33 cellular contexts compared by ENCODE assay signal in the genomic region with DNA sequence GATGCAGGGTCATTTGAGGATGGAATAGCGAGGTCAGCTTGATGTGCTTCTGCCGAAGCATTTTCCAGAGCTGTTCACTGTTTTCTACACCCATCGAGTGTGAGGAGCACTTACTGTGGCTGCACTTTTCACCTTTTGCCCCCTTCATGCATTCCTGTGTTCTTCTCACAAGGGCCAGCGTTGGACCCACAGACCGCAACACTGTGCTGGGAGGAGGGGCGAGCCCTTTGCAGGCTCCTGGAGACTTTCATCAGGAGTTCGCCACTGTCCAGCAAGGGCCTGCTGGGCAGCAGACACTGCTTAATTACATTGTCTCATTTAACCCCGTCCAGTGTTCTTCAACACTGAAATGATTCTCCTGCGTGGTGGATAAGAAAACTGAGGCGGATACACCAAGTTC. TPM values are rescaled to one million over a fixed set of nuclear protein-coding genes. Genes with fewer than 3 reads are reported as not detected.
"Had no signal": no experiment of that assay in that cellular context is flagged by ENCODE, and none has a peak within 500 bp of the region (broad histone marks: within the 10 kb centered on the region; RNA-seq: fewer than 3 reads in every experiment).

No MANE protein-coding gene starts in this region.

- H3K9ac ChIP-seq: parathyroid adenoma had no signal

- H3K36me3 ChIP-seq: esophagus squamous epithelium, heart right ventricle, left ventricle myocardium inferior, right lobe of liver, stomach, thyroid gland had no signal

- H3K27me3 Mint-ChIP-seq: progenitor cell of endocrine pancreas had no signal

- H3K27ac ChIP-seq: coronary artery, esophagus squamous epithelium, heart right ventricle, left ventricle myocardium inferior, parathyroid adenoma, right lobe of liver, stomach, thyroid gland had no signal

- H3K4me1 ChIP-seq: heart right ventricle, left ventricle myocardium inferior, parathyroid adenoma, right lobe of liver had no signal

- H3K36me3 Mint-ChIP-seq: immature natural killer cell; memory B cell; naive B cell; natural killer cell treated with Interleukin-12 subunit alpha and Interleukin-12 subunit beta and Interleukin-15 and Interleukin-18, amount 100 ng/mL, for 72 hours had no signal

- H3K4me1 Mint-ChIP-seq: immature natural killer cell, memory B cell, naive B cell had no signal

- H3K27me3 ChIP-seq: right lobe of liver, thyroid gland had no signal

- H3K9me3 Mint-ChIP-seq: immature natural killer cell had no signal

- ATAC-seq: heart right ventricle; left colon; mucosa of descending colon; natural killer cell treated with Interleukin-12 subunit alpha and Interleukin-12 subunit beta and Interleukin-15 and Interleukin-18, amount 100 ng/mL, for 72 hours; right lobe of liver had no signal

- H3K4me3 Mint-ChIP-seq: immature natural killer cell; memory B cell; mesothelial cell of epicardium; natural killer cell treated with Interleukin-12 subunit alpha and Interleukin-12 subunit beta and Interleukin-15 and Interleukin-18, amount 100 ng/mL, for 72 hours; neural crest cell had no signal

- H3K9me3 ChIP-seq: esophagus squamous epithelium, left ventricle myocardium inferior, mucosa of descending colon, right lobe of liver, thyroid gland had no signal

- H3K4me3 ChIP-seq: coronary artery, esophagus squamous epithelium, heart right ventricle, left ventricle myocardium inferior, lung, mucosa of descending colon, right lobe of liver, smooth muscle cell, stomach, thyroid gland had no signal

- H3K27ac Mint-ChIP-seq: immature natural killer cell; memory B cell; mesothelial cell of epicardium; naive B cell; natural killer cell treated with Interleukin-12 subunit alpha and Interleukin-12 subunit beta and Interleukin-15 and Interleukin-18, amount 100 ng/mL, for 72 hours; progenitor cell of endocrine pancreas had no signal

- DNase-seq: dermis blood vessel endothelial cell; effector memory CD4-positive, alpha-beta T cell; erythroblast; esophagus squamous epithelium; foreskin melanocyte; glutamatergic neuron; heart right ventricle; hippocampal formation; immature natural killer cell; islet precursor cell; kidney glomerular epithelial cell; left colon; left ventricle myocardium inferior; mucosa of descending colon; naive B cell; right lobe of liver; stimulated activated CD4-positive, alpha-beta T cell treated with anti-CD3 and anti-CD28 coated beads, Interleukin-12 subunit alpha, Interleukin-12 subunit beta, amount 100 ng/mL, for 4 hours; stimulated activated CD4-positive, alpha-beta T cell treated with anti-CD3 and anti-CD28 coated beads, Interleukin-1b, Interleukin-23, amount 100 ng/mL, for 48 hours; stimulated activated CD4-positive, alpha-beta T cell treated with anti-CD3 and anti-CD28 coated beads, Interleukin-4, amount 100 ng/mL, for 1 hour; stimulated activated CD8-positive, alpha-beta memory T cell treated with anti-CD3 and anti-CD28 coated beads, Interleukin-4, amount 100 ng/mL, for 48 hours; stimulated activated naive CD4-positive, alpha-beta T cell; stomach; thyroid gland; trophoblast cell had no signal

RNA-seq across cellular contexts. Expression of gene CYP26B1, which starts 29.9 kb away (rescaled TPM):
- total RNA-seq: natural killer cell treated with Interleukin-12 subunit alpha and Interleukin-12 subunit beta and Interleukin-15 and Interleukin-18, amount 100 ng/mL, for 72 hours had no signal
